Comparison of ENCODE assay signal across 12 cellular contexts in genomic region chr4:152771736-152772533, GRCh38. TPM values are rescaled to one million over a fixed set of nuclear protein-coding genes. Genes with fewer than 3 reads are reported as not detected.
DNase-seq lines count a peak whose midpoint lies in the region; ATAC-seq lines count a peak whose summit lies in the region.
"Had no signal": no experiment of that assay in that cellular context is flagged by ENCODE, and none has a peak within 500 bp of the region (broad histone marks: within the 10 kb centered on the region; RNA-seq: fewer than 3 reads in every experiment).

No MANE protein-coding gene starts in this region.

- H3K36me3 Mint-ChIP-seq in activated CD4-positive, alpha-beta memory T cell treated with anti-CD3 and anti-CD28 coated beads, Interleukin-2, amount 10 ng/mL, durations not matched to agents 7 days and 5 days (ENCODE audit: low read depth), result peaks cover 2% of the 10 kb centered on the region

- POLR2A ChIA-PET in activated CD4-positive, alpha-beta memory T cell treated with anti-CD3 and anti-CD28 coated beads, Interleukin-2, amount 10 ng/mL, durations not matched to agents 7 days and 5 days (lab: Charles Lee), result interaction anchor here (0.7 to 2.7 kb wide), 2 partner anchors 8 to 21 kb away, joined by 3 to 12 read pairs; partner anchors contain the start of genes ARFIP1 and TIGD4

- ATAC-seq in GM21737 (IDR thresholded peaks at IDR 0.05; ENCODE audit: unreplicated experiment) (peak; percentile 91), HG03354 (IDR thresholded peaks at IDR 0.05; ENCODE audit: poor library complexity, severe bottlenecking, unreplicated experiment) (peak; percentile 92)
- ATAC-seq: body of pancreas had no signal

- H3K4me1 Mint-ChIP-seq in activated CD4-positive, alpha-beta memory T cell treated with anti-CD3 and anti-CD28 coated beads, Interleukin-2, amount 10 ng/mL, durations not matched to agents 7 days and 5 days, result peaks cover 12% of the 10 kb centered on the region

- CTCF ChIA-PET in activated CD4-positive, alpha-beta memory T cell treated with anti-CD3 and anti-CD28 coated beads, Interleukin-2, amount 10 ng/mL, durations not matched to agents 7 days and 5 days (lab: Charles Lee), result interaction anchor here (0.5 kb wide), 1 partner anchor 131 kb away, joined by 4 read pairs; no protein-coding TSS in a partner anchor

- peaks cover 5% of the 10 kb centered on the region for H3K27me3 Mint-ChIP-seq in activated CD4-positive, alpha-beta memory T cell treated with anti-CD3 and anti-CD28 coated beads, Interleukin-2, amount 10 ng/mL, durations not matched to agents 7 days and 5 days

- H3K9me3 Mint-ChIP-seq in activated CD4-positive, alpha-beta memory T cell treated with anti-CD3 and anti-CD28 coated beads, Interleukin-2, amount 10 ng/mL, durations not matched to agents 7 days and 5 days, result no peaks in the 10 kb centered on the region

- DNase-seq in NOMO-1 treated with DMSO at 0.1 percent for 48 hours (lab: John Stamatoyannopoulos, UW; ENCODE audit: unreplicated experiment) (peak; percentile 46), NOMO-1 treated with dmso at 0.1 percent for 144 hours (lab: John Stamatoyannopoulos, UW; ENCODE audit: unreplicated experiment) (no peak), midbrain (lab: John Stamatoyannopoulos, UW) (peak; percentile 25), glomerular visceral epithelial cell (ENCODE audit: extremely low spot score) (no peak), cerebellar cortex (ENCODE audit: low spot score) (no peak)
- no peak for DNase-seq in activated CD4-positive, alpha-beta memory T cell treated with anti-CD3 and anti-CD28 coated beads, Interleukin-2, amount 10 ng/mL, durations not matched to agents 7 days and 5 days
- DNase-seq: body of pancreas, NCI-H2029, right cardiac atrium, T1000 had no signal

- no peak overlapping the region for H3K4me3 Mint-ChIP-seq in activated CD4-positive, alpha-beta memory T cell treated with anti-CD3 and anti-CD28 coated beads, Interleukin-2, amount 10 ng/mL, durations not matched to agents 7 days and 5 days

- no peak overlapping the region for H3K27ac Mint-ChIP-seq in activated CD4-positive, alpha-beta memory T cell treated with anti-CD3 and anti-CD28 coated beads, Interleukin-2, amount 10 ng/mL, durations not matched to agents 7 days and 5 days

RNA-seq across cellular contexts. Expression of gene TIGD4, which starts 7.6 kb away (rescaled TPM):
- under 1 TPM; 0.13 to 0.35 TPM for total RNA-seq in activated CD4-positive, alpha-beta memory T cell treated with anti-CD3 and anti-CD28 coated beads, Interleukin-2, amount 10 ng/mL, durations not matched to agents 7 days and 5 days

RNA-seq across cellular contexts. Expression of gene ARFIP1, which starts 7.8 kb away (rescaled TPM):
- total RNA-seq in activated CD4-positive, alpha-beta memory T cell treated with anti-CD3 and anti-CD28 coated beads, Interleukin-2, amount 10 ng/mL, durations not matched to agents 7 days and 5 days, result 10 to 100 TPM; 15.5 to 16.3 TPM

Comparison
In these comparisons a context has a peak if more than half of its experiments do, and no peak if none do; other contexts are left out.
1. DNase-seq: peak in NOMO-1 treated with DMSO at 0.1 percent for 48 hours (single experiment) and midbrain (single experiment); none in NOMO-1 treated with dmso at 0.1 percent for 144 hours (single experiment), glomerular visceral epithelial cell (single experiment), activated CD4-positive, alpha-beta memory T cell treated with anti-CD3 and anti-CD28 coated beads, Interleukin-2, amount 10 ng/mL, durations not matched to agents 7 days and 5 days (single experiment) and cerebellar cortex (single experiment).